1 cellular context compared by ENCODE assay signal in genomic region chr5:139038618-139039305, GRCh38.
TF ChIP-seq lines count a peak whose summit lies in the region.

No MANE protein-coding gene starts in this region.

TF ChIP-seq in K562, 482 proteins besides CTCF, POLR2A, EP300 and RAD21 (continued from another document):
- TF ChIP-seq BRF2 (IDR thresholded peaks at IDR 0.05; ENCODE audit: borderline replicate concordance, insufficient read depth, insufficient read length) = no peak
- TF ChIP-seq ZNF232 (CRISPR knock-in tag; IDR thresholded peaks at IDR 0.05) = no peak
- no peak for TF ChIP-seq XRCC3 (IDR thresholded peaks at IDR 0.05)
- no peak for TF ChIP-seq ZNF444 (CRISPR knock-in tag; IDR thresholded peaks at IDR 0.05)
- no peak for TF ChIP-seq FOXJ3 (CRISPR knock-in tag; IDR thresholded peaks at IDR 0.05)
- no peak for TF ChIP-seq ZZZ3 (IDR thresholded peaks at IDR 0.05)
- no peak for TF ChIP-seq GABPA (tag; conservative IDR thresholded peaks at IDR 0.05; ENCODE audit: low read depth)
- no peak for TF ChIP-seq NFIX (CRISPR knock-in tag; IDR thresholded peaks at IDR 0.05; ENCODE audit: low read depth)
- TF ChIP-seq, protein P1, sequence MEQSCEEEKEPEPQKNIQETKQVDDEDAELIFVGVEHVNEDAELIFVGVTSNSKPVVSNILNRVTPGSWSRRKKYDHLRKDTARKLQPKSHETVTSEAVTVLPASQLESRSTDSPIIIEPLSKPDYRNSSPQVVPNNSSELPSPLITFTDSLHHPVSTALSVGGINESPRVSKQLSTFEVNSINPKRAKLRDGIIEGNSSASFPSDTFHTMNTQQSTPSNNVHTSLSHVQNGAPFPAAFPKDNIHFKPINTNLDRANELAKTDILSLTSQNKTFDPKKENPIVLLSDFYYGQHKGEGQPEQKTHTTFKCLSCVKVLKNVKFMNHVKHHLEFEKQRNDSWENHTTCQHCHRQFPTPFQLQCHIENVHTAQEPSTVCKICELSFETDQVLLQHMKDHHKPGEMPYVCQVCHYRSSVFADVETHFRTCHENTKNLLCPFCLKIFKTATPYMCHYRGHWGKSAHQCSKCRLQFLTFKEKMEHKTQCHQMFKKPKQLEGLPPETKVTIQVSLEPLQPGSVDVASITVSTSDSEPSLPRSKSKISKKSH (CRISPR knock-in tag; IDR thresholded peaks at IDR 0.05) = no peak
- no peak for TF ChIP-seq ZC3H8 (IDR thresholded peaks at IDR 0.05)
- TF ChIP-seq SMAD2 (IDR thresholded peaks at IDR 0.05; ENCODE audit: low read depth, low read length) = no peak
- TF ChIP-seq ZNF445 (CRISPR knock-in tag; IDR thresholded peaks at IDR 0.05; ENCODE audit: low read depth) = no peak
- no peak for TF ChIP-seq ZNF75A (CRISPR knock-in tag; IDR thresholded peaks at IDR 0.05)
